In the genomic region with DNA sequence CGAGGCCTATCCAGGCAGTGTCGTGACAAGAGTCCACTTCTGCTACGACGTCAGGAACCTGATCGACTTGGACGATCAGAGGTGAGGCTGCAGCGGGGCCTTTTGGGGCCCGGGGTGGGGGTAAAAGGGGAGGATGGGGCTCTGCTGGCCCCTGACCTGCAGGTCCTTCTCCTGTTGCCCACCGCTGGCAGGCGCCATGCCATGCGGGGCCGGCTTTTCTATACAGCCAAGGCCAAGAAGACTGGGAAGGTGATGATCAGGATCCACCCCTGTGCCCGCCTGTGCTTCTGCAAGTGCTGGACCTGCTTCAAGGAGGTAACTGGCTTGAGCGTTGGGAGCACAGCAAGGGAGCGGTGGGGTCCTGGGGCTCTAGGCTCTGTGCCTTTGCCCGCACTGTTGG, we compare ENCODE assay signal across 26 cellular contexts. TPM values are rescaled to one million over a fixed set of nuclear protein-coding genes. Genes with fewer than 3 reads are reported as not detected.
"Had no signal": no experiment of that assay in that cellular context is flagged by ENCODE, and none has a peak within 500 bp of the region (broad histone marks: within the 10 kb centered on the region; RNA-seq: fewer than 3 reads in every experiment).

No MANE protein-coding gene starts in this region.

- H3K36me3 ChIP-seq: colonic mucosa, gastrocnemius medialis, heart left ventricle, left ventricle myocardium inferior, lower lobe of right lung had no signal

- H3K4me1 ChIP-seq: colonic mucosa, esophagus squamous epithelium, gastrocnemius medialis, heart left ventricle, left ventricle myocardium inferior, lower lobe of right lung had no signal

- H3K27me3 ChIP-seq: colonic mucosa, esophagus squamous epithelium, gastrocnemius medialis, heart left ventricle, hepatocyte had no signal

- H3K4me3 ChIP-seq: colonic mucosa, esophagus squamous epithelium, gastrocnemius medialis, heart left ventricle, hepatocyte, left ventricle myocardium inferior, lower lobe of right lung, mucosa of descending colon had no signal

- ATAC-seq: effector memory CD8-positive, alpha-beta T cell; esophagus mucosa; gastrocnemius medialis; heart left ventricle; left colon; left lobe of liver; lower lobe of right lung; mucosa of descending colon had no signal

- H3K27ac ChIP-seq: colonic mucosa, epithelial cell of prostate, esophagus squamous epithelium, gastrocnemius medialis, heart left ventricle, hepatocyte, left ventricle myocardium inferior, lower lobe of right lung had no signal

- H2AFZ ChIP-seq: hepatocyte had no signal

- DNase-seq: colonic mucosa; cortex of kidney; effector CD8-positive, alpha-beta T cell; effector memory CD8-positive, alpha-beta T cell; endodermal cell; erythroblast; esophagus squamous epithelium; foreskin fibroblast; foreskin melanocyte; gastrocnemius medialis; heart left ventricle; hypothalamus; immature natural killer cell; islet precursor cell; kidney; kidney glomerular epithelial cell; left colon; left ventricle myocardium inferior; mesenchymal stem cell; mucosa of descending colon had no signal

- H3K4me2 ChIP-seq: hepatocyte had no signal

- H3K9me3 ChIP-seq: colonic mucosa, esophagus squamous epithelium, gastrocnemius medialis, heart left ventricle, left ventricle myocardium inferior, lower lobe of right lung, mucosa of descending colon had no signal

- H3K79me2 ChIP-seq: hepatocyte had no signal

RNA-seq across cellular contexts. Expression of a gene that starts 31.6 kb away (rescaled TPM):
- polyA plus RNA-seq: heart left ventricle, hepatocyte, immature natural killer cell, liver had no signal
